Comparison of ENCODE assay signal across 8 cellular contexts in the genomic region with DNA sequence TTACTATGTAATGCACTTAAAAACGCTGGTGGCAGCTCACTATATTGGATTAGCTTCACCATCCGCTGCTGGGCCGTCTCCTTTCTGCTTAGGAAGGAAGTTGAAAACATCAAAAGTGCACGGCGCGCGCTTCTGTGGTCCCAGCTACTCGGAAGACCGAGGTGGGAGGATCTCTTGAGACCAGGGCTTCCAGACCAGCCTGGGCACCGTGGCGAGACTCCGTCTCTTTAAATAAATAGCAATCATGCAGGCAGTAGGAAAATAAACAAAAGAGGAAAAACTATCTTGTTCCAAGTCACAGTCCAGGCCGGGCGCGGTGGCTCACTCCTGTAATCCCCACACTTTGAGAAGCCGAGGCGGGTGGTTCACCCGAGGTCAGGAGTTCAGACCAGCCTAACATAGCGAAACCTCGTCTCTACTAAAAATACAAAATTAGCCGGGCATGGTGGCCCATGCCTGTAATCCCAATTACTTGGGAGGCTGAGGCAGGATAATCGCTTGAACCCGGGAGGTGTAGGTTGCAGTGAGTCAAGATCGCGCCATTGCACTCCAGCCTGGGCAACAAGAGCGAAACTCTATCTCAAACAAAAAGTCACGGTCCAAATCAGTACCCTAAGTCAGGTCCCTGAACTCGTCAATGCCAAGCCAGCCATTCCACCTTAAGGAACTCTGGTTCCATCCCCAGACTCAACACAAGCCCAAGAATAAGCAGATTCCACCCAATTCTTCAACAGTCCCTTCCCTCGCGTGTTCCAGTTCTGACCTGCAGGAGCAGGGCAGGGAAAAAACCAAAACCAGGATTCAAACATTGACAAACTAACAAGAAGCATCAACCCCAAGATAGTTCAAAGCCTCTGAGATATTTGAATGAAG. TPM values are rescaled to one million over a fixed set of nuclear protein-coding genes. Genes with fewer than 3 reads are reported as not detected.
A peak's percentile ranks its signal among the peaks of the same experiment; 100 is the strongest.
DNase-seq lines count a peak whose midpoint lies in the region; ATAC-seq and TF ChIP-seq lines count a peak whose summit lies in the region.

No MANE protein-coding gene starts in this region.

- peak overlapping the region; percentile 60 to 95 (median 78) for H3K4me3 ChIP-seq in esophagus squamous epithelium
- H3K4me3 ChIP-seq in naive thymus-derived CD4-positive, alpha-beta T cell (ENCODE audit: low read length), result peak overlapping the region; percentile 90

- peaks cover 14 to 39% (median 35%) of the 10 kb centered on the region in 7 donors for H3K4me1 Mint-ChIP-seq in naive thymus-derived CD4-positive, alpha-beta T cell
- H3K4me1 Mint-ChIP-seq in stimulated activated naive B cell treated with anti-CD40 and anti-IgM and Interleukin-4, amounts not matched to agents 10 μg/mL and 1 μg/mL and 100 μg/mL, for 72 hours, result peaks cover 10 to 32% of the 10 kb centered on the region in 2 donors

- peak; percentile 11 for ATAC-seq in HG02763 (IDR thresholded peaks at IDR 0.05; ENCODE audit: unreplicated experiment)
- ATAC-seq in naive thymus-derived CD4-positive, alpha-beta T cell, result peak; percentile 49
- peak; percentile 59 to 65 for ATAC-seq in stimulated activated naive B cell treated with anti-CD40 and anti-IgM and Interleukin-4, amounts not matched to agents 10 μg/mL and 1 μg/mL and 100 μg/mL, for 72 hours (replicated peaks)

- no peak for TF ChIP-seq CTCF in GM13977 (IDR thresholded peaks at IDR 0.05; ENCODE audit: extremely low read depth, insufficient read depth, missing control alignments)
- peak in 1 of 6 experiments; percentile 15 for TF ChIP-seq CTCF in esophagus squamous epithelium (IDR thresholded peaks at IDR 0.05)

- peak overlapping the region; percentile 80 to 99 (median 92) for H3K4me3 Mint-ChIP-seq in naive thymus-derived CD4-positive, alpha-beta T cell
- H3K4me3 Mint-ChIP-seq in stimulated activated naive B cell treated with anti-CD40 and anti-IgM and Interleukin-4, amounts not matched to agents 10 μg/mL and 1 μg/mL and 100 μg/mL, for 72 hours, result peak overlapping the region; percentile 88 to 89

- DNase-seq in GM13977 (ENCODE audit: low spot score) (peak; percentile 46), NOMO-1 treated with dmso at 0.1 percent for 144 hours (lab: John Stamatoyannopoulos, UW; ENCODE audit: unreplicated experiment) (peak; percentile 45), esophagus squamous epithelium (lab: John Stamatoyannopoulos, UW) (peak; percentile 26), SKM-1 treated with dmso at 0.1 percent for 144 hours (lab: John Stamatoyannopoulos, UW; ENCODE audit: unreplicated experiment) (no peak)
- peak; percentile 69 for DNase-seq in activated T-cell treated with anti-CD3 and anti-CD28 coated beads, Interleukin-2, amount 50 U/mL, for 1 hour
- DNase-seq in naive thymus-derived CD4-positive, alpha-beta T cell, result peak in 8 of 9 donors; percentile 52 to 74 (median 70)
- DNase-seq in stimulated activated naive B cell treated with anti-CD40 and anti-IgM and Interleukin-4, amounts not matched to agents 10 μg/mL and 1 μg/mL and 100 μg/mL, for 72 hours, result peak; percentile 48

- H3K36me3 ChIP-seq in esophagus squamous epithelium, result peaks cover 0 to 20% (median 0%) of the 10 kb centered on the region in 3 donors
- H3K36me3 ChIP-seq in naive thymus-derived CD4-positive, alpha-beta T cell (ENCODE audit: control insufficient read depth in 2 of 3, insufficient read depth in 3 of 3, low read length in 3 of 3), result no peaks in the 10 kb centered on the region

- TF ChIP-seq POLR2A in esophagus squamous epithelium (IDR thresholded peaks at IDR 0.05), result no peak

- CTCF ChIA-PET in naive thymus-derived CD4-positive, alpha-beta T cell (lab: Charles Lee), result interaction anchor here (1.1 to 1.5 kb wide), 2 partner anchors 12 to 24 kb away, joined by 6 read pairs; no protein-coding TSS in a partner anchor

- no peaks in the 10 kb centered on the region for H3K27me3 ChIP-seq in esophagus squamous epithelium
- no peaks in the 10 kb centered on the region for H3K27me3 ChIP-seq in naive thymus-derived CD4-positive, alpha-beta T cell (ENCODE audit: control insufficient read depth in 2 of 2, insufficient read depth in 2 of 2, low read length in 2 of 2)

- H3K9me3 ChIP-seq in esophagus squamous epithelium, result no peaks in the 10 kb centered on the region
- H3K9me3 ChIP-seq in naive thymus-derived CD4-positive, alpha-beta T cell (ENCODE audit: control insufficient read depth in 2 of 3, low read length in 3 of 3), result no peaks in the 10 kb centered on the region

- POLR2A ChIA-PET in naive thymus-derived CD4-positive, alpha-beta T cell (lab: Charles Lee), result interaction anchor here (0.6 to 1.6 kb wide), 22 partner anchors 8 to 300 kb away, joined by 3 to 55 read pairs (median 4); a partner anchor contains a TSS

- peak overlapping the region; percentile 82 to 100 (median 98) for H3K27ac Mint-ChIP-seq in naive thymus-derived CD4-positive, alpha-beta T cell
- peak overlapping the region; percentile 99 for H3K27ac Mint-ChIP-seq in stimulated activated naive B cell treated with anti-CD40 and anti-IgM and Interleukin-4, amounts not matched to agents 10 μg/mL and 1 μg/mL and 100 μg/mL, for 72 hours

- peaks cover 0 to 9% (median 0%) of the 10 kb centered on the region in 11 donors for H3K9me3 Mint-ChIP-seq in naive thymus-derived CD4-positive, alpha-beta T cell
- H3K9me3 Mint-ChIP-seq in stimulated activated naive B cell treated with anti-CD40 and anti-IgM and Interleukin-4, amounts not matched to agents 10 μg/mL and 1 μg/mL and 100 μg/mL, for 72 hours, result no peaks in the 10 kb centered on the region

- peaks cover 0 to 20% (median 9%) of the 10 kb centered on the region in 5 donors for H3K36me3 Mint-ChIP-seq in naive thymus-derived CD4-positive, alpha-beta T cell
- peaks cover 0 to 3% of the 10 kb centered on the region in 2 donors for H3K36me3 Mint-ChIP-seq in stimulated activated naive B cell treated with anti-CD40 and anti-IgM and Interleukin-4, amounts not matched to agents 10 μg/mL and 1 μg/mL and 100 μg/mL, for 72 hours

- no peaks in the 10 kb centered on the region for H3K27me3 Mint-ChIP-seq in naive thymus-derived CD4-positive, alpha-beta T cell
- H3K27me3 Mint-ChIP-seq in stimulated activated naive B cell treated with anti-CD40 and anti-IgM and Interleukin-4, amounts not matched to agents 10 μg/mL and 1 μg/mL and 100 μg/mL, for 72 hours, result no peaks in the 10 kb centered on the region

- WGBS in esophagus squamous epithelium, 2 donors, result 9 to 16% methylated on average over 26 to 30 of the region's 30 CpGs

- in situ Hi-C loops in GM13977 (cut with MboI; ENCODE audit: low pct_unique_long_range_greater_than_20kb, low sequenced_read_pairs, unreplicated experiment), result no loop called here

- H3K27ac ChIP-seq in esophagus squamous epithelium, result peak overlapping the region; percentile 95 to 99 (median 96)
- H3K27ac ChIP-seq in naive thymus-derived CD4-positive, alpha-beta T cell (ENCODE audit: low read depth, low read length), result peak overlapping the region; percentile 95

- intact Hi-C loops in esophagus squamous epithelium (cut with DNase I), result no loop called here
- intact Hi-C loops in naive thymus-derived CD4-positive, alpha-beta T cell (cut with micrococcal nuclease), result loop anchor here (1.0 to 10.0 kb wide), 17 partner anchors 23 to 1007 kb away; a partner anchor contains a TSS

- H3K4me1 ChIP-seq in esophagus squamous epithelium, result peaks cover 3 to 22% (median 13%) of the 10 kb centered on the region in 3 donors
- H3K4me1 ChIP-seq in naive thymus-derived CD4-positive, alpha-beta T cell (ENCODE audit: control insufficient read depth in 2 of 2, insufficient read depth in 2 of 2, low read length in 2 of 2), result peaks cover 8% of the 10 kb centered on the region in 2 donors

RNA-seq across cellular contexts. Expression of a gene that starts 1.0 kb away (rescaled TPM):
- 10 to 100 TPM; 11.9 to 18.8 (median 14.8) TPM for total RNA-seq in esophagus squamous epithelium
- 10 to 100 TPM; 19.6 to 37.8 (median 30.5) TPM for total RNA-seq in naive thymus-derived CD4-positive, alpha-beta T cell
- polyA plus RNA-seq in naive thymus-derived CD4-positive, alpha-beta T cell, result 1 to 10 TPM; 4.0 to 4.7 TPM

Comparison
In these comparisons a context has a peak if more than half of its experiments do, and no peak if none do; other contexts are left out.
1. ATAC-seq: peak in every context shown above with its lines; median percentile 62 in stimulated activated naive B cell treated with anti-CD40 and anti-IgM and Interleukin-4, amounts not matched to agents 10 μg/mL and 1 μg/mL and 100 μg/mL, for 72 hours; 49 in naive thymus-derived CD4-positive, alpha-beta T cell; 11 in HG02763.